In genomic region chrX:149510386-149510785, GRCh38 we compare ENCODE assay signal across 1 cellular context.
TF ChIP-seq lines count a peak whose summit lies in the region.

No MANE protein-coding gene starts in this region.

TF ChIP-seq in H1, 55 proteins besides CTCF, POLR2A, EP300 and RAD21:
- TF ChIP-seq BRCA1 (IDR thresholded peaks at IDR 0.05; ENCODE audit: low read depth, low read length) (no peak), MAFK (IDR thresholded peaks at IDR 0.05; ENCODE audit: low read depth, low read length) (no peak), TAF1 (IDR thresholded peaks at IDR 0.05; ENCODE audit: low read depth, low read length) (no peak), CEBPB (IDR thresholded peaks at IDR 0.05; ENCODE audit: low read depth, low read length) (no peak), PHF8 (conservative IDR thresholded peaks at IDR 0.05; ENCODE audit: low read depth, low read length) (no peak), SIX5 (IDR thresholded peaks at IDR 0.05; ENCODE audit: low read depth, low read length) (no peak), BACH1 (IDR thresholded peaks at IDR 0.05; ENCODE audit: low read length) (no peak), KDM4A (IDR thresholded peaks at IDR 0.05; ENCODE audit: low read depth, low read length, severe bottlenecking) (no peak), CREB1 (IDR thresholded peaks at IDR 0.05) (no peak), EGR1 (IDR thresholded peaks at IDR 0.05; ENCODE audit: borderline replicate concordance, low read depth, low read length) (no peak), KDM5A (IDR thresholded peaks at IDR 0.05; ENCODE audit: low read length) (no peak), RFX5 (IDR thresholded peaks at IDR 0.05; ENCODE audit: borderline replicate concordance, low read depth, low read length) (no peak), TCF12 (IDR thresholded peaks at IDR 0.05; ENCODE audit: low read depth, low read length) (no peak), EZH2 (IDR thresholded peaks at IDR 0.05; ENCODE audit: low read depth, low read length, severe bottlenecking) (no peak)
